Comparison of ENCODE assay signal across 18 cellular contexts in genomic region chr5:14160116-14160515, GRCh38. TPM values are rescaled to one million over a fixed set of nuclear protein-coding genes. Genes with fewer than 3 reads are reported as not detected.
DNase-seq lines count a peak whose midpoint lies in the region; TF ChIP-seq lines count a peak whose summit lies in the region.
"Had no signal": no experiment of that assay in that cellular context is flagged by ENCODE, and none has a peak within 500 bp of the region (broad histone marks: within the 10 kb centered on the region; RNA-seq: fewer than 3 reads in every experiment).

No MANE protein-coding gene starts in this region.

- TF ChIP-seq CTCF in HFFc6 (IDR thresholded peaks at IDR 0.05) (no peak), glutamatergic neuron (IDR thresholded peaks at IDR 0.05; ENCODE audit: partially characterized antibody, unreplicated experiment) (no peak), suprapubic skin (IDR thresholded peaks at IDR 0.05) (no peak)

- H3K9me3 Mint-ChIP-seq in HFFc6: peaks cover 21% of the 10 kb centered on the region
- peaks cover 15% of the 10 kb centered on the region for H3K9me3 Mint-ChIP-seq in glutamatergic neuron (ENCODE audit: unreplicated experiment)

- H3K27ac Mint-ChIP-seq in HFFc6 (peak overlapping the region; percentile 66), glutamatergic neuron (ENCODE audit: unreplicated experiment) (no peak overlapping the region)
- H3K27ac Mint-ChIP-seq: activated T-cell treated with anti-CD3 and anti-CD28 coated beads, Interleukin-2, amount 50 U/mL, for 72 hours had no signal

- peaks cover 57% of the 10 kb centered on the region for H3K36me3 Mint-ChIP-seq in HFFc6 (ENCODE audit: low read depth)
- H3K36me3 Mint-ChIP-seq in glutamatergic neuron (ENCODE audit: unreplicated experiment): peaks cover 13% of the 10 kb centered on the region

- H3K27me3 ChIP-seq in suprapubic skin: no peaks in the 10 kb centered on the region
- H3K27me3 ChIP-seq: neutrophil, spleen had no signal

- DNase-seq in DMS153 (lab: John Stamatoyannopoulos, UW) (peak; percentile 57), HFFc6 (no peak), NCI-H69 (lab: John Stamatoyannopoulos, UW) (peak; percentile 71), glutamatergic neuron (no peak), medulla oblongata (ENCODE audit: extremely low spot score) (no peak), nucleus accumbens (lab: John Stamatoyannopoulos, UW) (no peak), suprapubic skin (ENCODE audit: low spot score in 2 of 2) (no peak), HK-2 (ENCODE audit: unreplicated experiment) (no peak)
- DNase-seq: activated CD4-positive, alpha-beta T cell treated with anti-CD3 and anti-CD28 coated beads, Interleukin-2, amount 50 U/mL, for 1 hour; activated T-cell treated with anti-CD3 and anti-CD28 coated beads, Interleukin-2, amount 50 U/mL, for 72 hours; DMS79 treated with DMSO at 0.1 percent for 48 hours; mammary epithelial cell; NCI-H1436 treated with DMSO at 0.1 percent for 48 hours; spleen; stimulated activated naive CD8-positive, alpha-beta T cell treated with anti-CD3 and anti-CD28 coated beads, Interleukin-15, amount 100 ng/mL, for 72 hours; T-helper 9 cell had no signal

- no peak overlapping the region for H3K4me3 ChIP-seq in suprapubic skin
- H3K4me3 ChIP-seq: K562, spleen had no signal

- H3K9me3 ChIP-seq in suprapubic skin: no peaks in the 10 kb centered on the region
- H3K9me3 ChIP-seq: neutrophil had no signal

- TF ChIP-seq POLR2A in suprapubic skin (IDR thresholded peaks at IDR 0.05): no peak

- H3K4me1 Mint-ChIP-seq in HFFc6 (ENCODE audit: low read depth): peaks cover 63% of the 10 kb centered on the region
- H3K4me1 Mint-ChIP-seq in glutamatergic neuron (ENCODE audit: low read depth, unreplicated experiment): peaks cover 33% of the 10 kb centered on the region
- H3K4me1 Mint-ChIP-seq: stimulated activated naive CD8-positive, alpha-beta T cell treated with anti-CD3 and anti-CD28 coated beads, Interleukin-15, amount 100 ng/mL, for 72 hours had no signal

- 64% methylated on average over 6 of the region's 6 CpGs for WGBS in suprapubic skin

- H3K36me3 ChIP-seq in suprapubic skin: no peaks in the 10 kb centered on the region
- H3K36me3 ChIP-seq: neutrophil, spleen had no signal

- no peak for TF ChIP-seq EP300 in suprapubic skin (IDR thresholded peaks at IDR 0.05)

- no peak overlapping the region for H3K27ac ChIP-seq in suprapubic skin
- H3K27ac ChIP-seq: neutrophil, spleen had no signal

- H3K4me1 ChIP-seq in suprapubic skin: peaks cover 23% of the 10 kb centered on the region

- H3K27me3 Mint-ChIP-seq in HFFc6 (ENCODE audit: insufficient read depth) (peaks cover 2% of the 10 kb centered on the region; the same call in 1 of the 2 replicates), glutamatergic neuron (ENCODE audit: unreplicated experiment) (peaks cover 2% of the 10 kb centered on the region)

- H3K4me3 Mint-ChIP-seq in HFFc6: peak overlapping the region; percentile 46
- peak overlapping the region; percentile 50 for H3K4me3 Mint-ChIP-seq in glutamatergic neuron (ENCODE audit: unreplicated experiment)
- H3K4me3 Mint-ChIP-seq: activated T-cell treated with anti-CD3 and anti-CD28 coated beads, Interleukin-2, amount 50 U/mL, for 72 hours; stimulated activated naive CD8-positive, alpha-beta T cell treated with anti-CD3 and anti-CD28 coated beads, Interleukin-15, amount 100 ng/mL, for 72 hours had no signal

RNA-seq across cellular contexts. Expression of gene TRIO, which starts 17.0 kb away (rescaled TPM):
- total RNA-seq in HFFc6 (2021; fragmentation: NEBNext Ultra II Directional; extraction: Animal tissue kit (Norgen Biotek cat#: 25700)): 100 to 1,000 TPM; 167 to 219 (median 190) TPM
- total RNA-seq in glutamatergic neuron (ENCODE audit: unreplicated experiment) (281 TPM), suprapubic skin (100 to 1,000 TPM in 1 of 4 donors, 10 to 100 TPM in 3; 62.7 to 159 (median 70.4) TPM)

Comparison
In these comparisons a context has a peak if more than half of its experiments do, and no peak if none do; other contexts are left out.
1. DNase-seq: peak in DMS153 (single experiment) and NCI-H69 (single experiment); none in HFFc6 (single experiment), glutamatergic neuron (single experiment), medulla oblongata (single experiment), nucleus accumbens (0 of 56), suprapubic skin (0 of 2) and HK-2 (single experiment).